In genomic region chr10:69180525-69181204, GRCh38 we compare ENCODE assay signal across 8 cellular contexts. TPM values are rescaled to one million over a fixed set of nuclear protein-coding genes. Genes with fewer than 3 reads are reported as not detected.
DNase-seq lines count a peak whose midpoint lies in the region; ATAC-seq lines count a peak whose summit lies in the region.

No MANE protein-coding gene starts in this region.

- peak overlapping the region; percentile 95 for H3K9ac ChIP-seq in iPS-15b (ENCODE audit: low read depth, low read length)

- no peaks in the 10 kb centered on the region for H3K4me1 ChIP-seq in iPS-15b (ENCODE audit: control insufficient read depth, insufficient read depth, low read length)

- ATAC-seq in activated naive CD8-positive, alpha-beta T cell treated with anti-CD3 and anti-CD28 coated beads, Interleukin-2, amount 50 U/mL, for 24 hours = peak; percentile 31
- no peak for ATAC-seq in HG02763 (IDR thresholded peaks at IDR 0.05; ENCODE audit: unreplicated experiment)

- H3K4me3 ChIP-seq in MG63 (peak overlapping the region; percentile 95), iPS-15b (ENCODE audit: low read depth, low read length) (peak overlapping the region; percentile 100)

- peaks cover 46% of the 10 kb centered on the region for H3K4me1 Mint-ChIP-seq in activated naive CD8-positive, alpha-beta T cell treated with anti-CD3 and anti-CD28 coated beads, Interleukin-2, amount 50 U/mL, for 24 hours

- peaks cover 3% of the 10 kb centered on the region for H3K27me3 Mint-ChIP-seq in activated naive CD8-positive, alpha-beta T cell treated with anti-CD3 and anti-CD28 coated beads, Interleukin-2, amount 50 U/mL, for 24 hours

- peak overlapping the region; percentile 89 for H3K4me3 Mint-ChIP-seq in activated naive CD8-positive, alpha-beta T cell treated with anti-CD3 and anti-CD28 coated beads, Interleukin-2, amount 50 U/mL, for 24 hours

- DNase-seq in NOMO-1 (lab: John Stamatoyannopoulos, UW; ENCODE audit: unreplicated experiment in 2 of 2) (peak; percentile 9 to 19), NOMO-1 treated with dmso at 0.1 percent for 144 hours (lab: John Stamatoyannopoulos, UW; ENCODE audit: unreplicated experiment) (no peak), MG63 (peak; percentile 6), NOMO-1 treated with DMSO at 0.1 percent for 48 hours (lab: John Stamatoyannopoulos, UW; ENCODE audit: unreplicated experiment) (no peak)
- peak; percentile 15 for DNase-seq in activated naive CD8-positive, alpha-beta T cell treated with anti-CD3 and anti-CD28 coated beads, Interleukin-2, amount 50 U/mL, for 24 hours
- peak; percentile 9 to 10 for DNase-seq in stimulated activated CD8-positive, alpha-beta memory T cell treated with anti-CD3 and anti-CD28 coated beads, Interleukin-7, amount 100 ng/mL, for 1 hour (ENCODE audit: low read depth in 2 of 2)

- H3K9me3 ChIP-seq in MG63 = no peaks in the 10 kb centered on the region
- H3K9me3 ChIP-seq in iPS-15b (ENCODE audit: control insufficient read depth, insufficient read depth, low read length) = no peaks in the 10 kb centered on the region

- peaks cover 18% of the 10 kb centered on the region for H3K36me3 ChIP-seq in MG63
- no peaks in the 10 kb centered on the region for H3K36me3 ChIP-seq in iPS-15b (ENCODE audit: control insufficient read depth, insufficient read depth, low read length)

- no peaks in the 10 kb centered on the region for H3K27me3 ChIP-seq in MG63
- no peaks in the 10 kb centered on the region for H3K27me3 ChIP-seq in iPS-15b (ENCODE audit: control insufficient read depth, insufficient read depth, low read length)

- peak overlapping the region; percentile 100 for H3K27ac Mint-ChIP-seq in activated naive CD8-positive, alpha-beta T cell treated with anti-CD3 and anti-CD28 coated beads, Interleukin-2, amount 50 U/mL, for 24 hours

- H3K36me3 Mint-ChIP-seq in activated naive CD8-positive, alpha-beta T cell treated with anti-CD3 and anti-CD28 coated beads, Interleukin-2, amount 50 U/mL, for 24 hours (ENCODE audit: low read depth) = peaks cover 9% of the 10 kb centered on the region

- H3K9me3 Mint-ChIP-seq in activated naive CD8-positive, alpha-beta T cell treated with anti-CD3 and anti-CD28 coated beads, Interleukin-2, amount 50 U/mL, for 24 hours = no peaks in the 10 kb centered on the region

RNA-seq across cellular contexts. Expression of gene SUPV3L1, which starts 0.6 kb away (rescaled TPM):
- total RNA-seq in MG63 (2014; rRNA removed; shearing (Covaris generic); ENCODE audit: low replicate concordance) = 21.2 and 23.3 TPM in 2 replicates

RNA-seq across cellular contexts. Expression of gene HKDC1, which starts 39.5 kb away (rescaled TPM):
- total RNA-seq in MG63 (2014; rRNA removed; shearing (Covaris generic); ENCODE audit: low replicate concordance) = 0.20 TPM in 1 of 2 replicates, not detected in the other

RNA-seq across cellular contexts. Expression of gene VPS26A, which starts 56.7 kb away (rescaled TPM):
- total RNA-seq in MG63 (2014; rRNA removed; shearing (Covaris generic); ENCODE audit: low replicate concordance) = 19.0 and 22.3 TPM in 2 replicates

Comparison
In these comparisons a context has a peak if more than half of its experiments do, and no peak if none do; other contexts are left out.
1. DNase-seq: peak in NOMO-1 (2 of 2), MG63 (single experiment), activated naive CD8-positive, alpha-beta T cell treated with anti-CD3 and anti-CD28 coated beads, Interleukin-2, amount 50 U/mL, for 24 hours (single experiment) and stimulated activated CD8-positive, alpha-beta memory T cell treated with anti-CD3 and anti-CD28 coated beads, Interleukin-7, amount 100 ng/mL, for 1 hour (2 of 2); none in NOMO-1 treated with dmso at 0.1 percent for 144 hours (single experiment) and NOMO-1 treated with DMSO at 0.1 percent for 48 hours (single experiment).